16 cellular contexts compared by ENCODE assay signal in genomic region chr7:24800073-24800472, GRCh38. TPM values are rescaled to one million over a fixed set of nuclear protein-coding genes. Genes with fewer than 3 reads are reported as not detected.
DNase-seq lines count a peak whose midpoint lies in the region; ATAC-seq and TF ChIP-seq lines count a peak whose summit lies in the region.
"Had no signal": no experiment of that assay in that cellular context is flagged by ENCODE, and none has a peak within 500 bp of the region (broad histone marks: within the 10 kb centered on the region; RNA-seq: fewer than 3 reads in every experiment).

No MANE protein-coding gene starts in this region.

- H2AK5ac ChIP-seq in trophoblast cell (ENCODE audit: low read length), result no peak overlapping the region

- H3K27ac ChIP-seq in trophoblast cell (ENCODE audit: low read depth, low read length) (no peak overlapping the region), esophagus squamous epithelium (no peak overlapping the region)
- H3K27ac ChIP-seq: BLaER1 treated with 17β-estradiol and CSF1 and Interleukin-3, amounts not matched to agents 10 nM and 100 nM; C4-2B had no signal

- H3K14ac ChIP-seq in trophoblast cell (ENCODE audit: low read length), result no peak overlapping the region

- H3K27ac Mint-ChIP-seq in central memory CD8-positive, alpha-beta T cell (ENCODE audit: low read depth), result peak overlapping the region; percentile 57
- H3K27ac Mint-ChIP-seq: B cell; CD4-positive, alpha-beta T cell; CD8-positive, alpha-beta T cell had no signal

- H2AFZ ChIP-seq in trophoblast cell (ENCODE audit: insufficient read depth, low read length, poor library complexity), result no peak overlapping the region

- H3K27me3 Mint-ChIP-seq in central memory CD8-positive, alpha-beta T cell, result no peaks in the 10 kb centered on the region
- H3K27me3 Mint-ChIP-seq: B cell; CD4-positive, alpha-beta T cell had no signal

- no peak overlapping the region for H3K4me2 ChIP-seq in trophoblast cell (ENCODE audit: low read length)
- H3K4me2 ChIP-seq: BLaER1 treated with 17β-estradiol and CSF1 and Interleukin-3, amounts not matched to agents 10 nM and 100 nM had no signal

- no peak for DNase-seq in central memory CD8-positive, alpha-beta T cell (ENCODE audit: low spot score in 2 of 2)
- DNase-seq in trophoblast cell, result peak; percentile 55 to 65
- DNase-seq in esophagus squamous epithelium (lab: John Stamatoyannopoulos, UW), result no peak
- no peak for DNase-seq in activated CD4-positive, alpha-beta T cell treated with anti-CD3 and anti-CD28 coated beads for 4 hours
- DNase-seq: 8988T; AML-193; Caco-2; Calu3; CD4-positive, alpha-beta T cell; CD8-positive, alpha-beta T cell; DMS79 treated with DMSO at 0.1 percent for 48 hours; GF-D8 had no signal

- H3K9ac ChIP-seq in trophoblast cell (ENCODE audit: low read length), result no peak overlapping the region
- H3K9ac ChIP-seq: BLaER1 treated with 17β-estradiol and CSF1 and Interleukin-3, amounts not matched to agents 10 nM and 100 nM had no signal

- H3K27me3 ChIP-seq in trophoblast cell (ENCODE audit: insufficient read depth, low read length) (no peaks in the 10 kb centered on the region), esophagus squamous epithelium (no peaks in the 10 kb centered on the region)
- H3K27me3 ChIP-seq: BLaER1 treated with 17β-estradiol and CSF1 and Interleukin-3, amounts not matched to agents 10 nM and 100 nM had no signal

- peaks cover 59% of the 10 kb centered on the region for H3K36me3 Mint-ChIP-seq in central memory CD8-positive, alpha-beta T cell (ENCODE audit: insufficient read depth)

- H3K4me1 ChIP-seq in trophoblast cell (ENCODE audit: control insufficient read depth in 1 of 2, insufficient read depth in 2 of 2, low read length in 2 of 2) (no peaks in the 10 kb centered on the region), esophagus squamous epithelium (no peaks in the 10 kb centered on the region)

- peaks cover 7% of the 10 kb centered on the region for H3K4me1 Mint-ChIP-seq in central memory CD8-positive, alpha-beta T cell
- H3K4me1 Mint-ChIP-seq: B cell had no signal

- intact Hi-C loops in esophagus squamous epithelium (cut with DNase I), result no loop called here

- no peaks in the 10 kb centered on the region for H3K79me2 ChIP-seq in trophoblast cell (ENCODE audit: control insufficient read depth, insufficient read depth, low read length, poor library complexity)

- no peak overlapping the region for H3K4ac ChIP-seq in trophoblast cell (ENCODE audit: low read depth, low read length)

- no peak overlapping the region for H3K18ac ChIP-seq in trophoblast cell (ENCODE audit: low read length)

- H3K36me3 ChIP-seq in trophoblast cell (ENCODE audit: control insufficient read depth in 1 of 2, insufficient read depth in 2 of 2, low read length in 2 of 2) (peaks cover 0 to 4% of the 10 kb centered on the region in 2 experiments), esophagus squamous epithelium (peaks cover 0 to 56% (median 0%) of the 10 kb centered on the region in 3 donors)

- no peaks in the 10 kb centered on the region for H3K9me3 ChIP-seq in trophoblast cell (ENCODE audit: insufficient read depth, low read depth, low read length)
- no peaks in the 10 kb centered on the region for H3K9me3 ChIP-seq in esophagus squamous epithelium
- H3K9me3 ChIP-seq: Caco-2 had no signal

- no peak for TF ChIP-seq POLR2A in esophagus squamous epithelium (IDR thresholded peaks at IDR 0.05)

- H3K23ac ChIP-seq in trophoblast cell (ENCODE audit: low read length), result no peak overlapping the region

- H2BK120ac ChIP-seq in trophoblast cell (ENCODE audit: insufficient read depth, low read length, poor library complexity), result no peak overlapping the region

- H4K91ac ChIP-seq in trophoblast cell (ENCODE audit: low read depth, low read length), result no peak overlapping the region

- H3K4me3 Mint-ChIP-seq in central memory CD8-positive, alpha-beta T cell, result no peak overlapping the region
- H3K4me3 Mint-ChIP-seq: B cell; CD4-positive, alpha-beta T cell; CD8-positive, alpha-beta T cell had no signal

- H3K4me3 ChIP-seq in trophoblast cell (ENCODE audit: low read depth, low read length) (no peak overlapping the region), esophagus squamous epithelium (no peak overlapping the region)
- H3K4me3 ChIP-seq: BLaER1 treated with 17β-estradiol and CSF1 and Interleukin-3, amounts not matched to agents 10 nM and 100 nM had no signal

- H2BK12ac ChIP-seq in trophoblast cell (ENCODE audit: low read length), result no peak overlapping the region

- H3K9me3 Mint-ChIP-seq in central memory CD8-positive, alpha-beta T cell, result no peaks in the 10 kb centered on the region
- H3K9me3 Mint-ChIP-seq: CD4-positive, alpha-beta T cell; CD8-positive, alpha-beta T cell had no signal

- no peak overlapping the region for H4K8ac ChIP-seq in trophoblast cell (ENCODE audit: low read depth, low read length)

- no peak overlapping the region for H4K12ac ChIP-seq in trophoblast cell (ENCODE audit: low read depth, low read length)

- no peaks in the 10 kb centered on the region for H3K79me1 ChIP-seq in trophoblast cell (ENCODE audit: low read length)

- no CpG with 5 or more reads among the region's 6 CpGs for WGBS in trophoblast cell (ENCODE audit: extremely low coverage, insufficient coverage, insufficient read length)
- WGBS in esophagus squamous epithelium, 2 donors, result 87 to 98% methylated on average over 6 of the region's 6 CpGs

- H2BK5ac ChIP-seq in trophoblast cell (ENCODE audit: low read depth, low read length, poor library complexity), result no peak overlapping the region

- TF ChIP-seq CTCF in esophagus squamous epithelium (IDR thresholded peaks at IDR 0.05), result no peak

- no peak for ATAC-seq in central memory CD8-positive, alpha-beta T cell (replicated peaks; ENCODE audit: extremely low read depth, poor library complexity, severe bottlenecking)
- ATAC-seq in GM21381 (IDR thresholded peaks at IDR 0.05; ENCODE audit: unreplicated experiment), result no peak
- ATAC-seq: CD8-positive, alpha-beta T cell had no signal

RNA-seq across cellular contexts. Expression of gene GSDME, which starts 42.8 kb away (rescaled TPM):
- 22.7 and 23.9 TPM in 2 replicates for polyA plus RNA-seq in trophoblast cell (2013)
- 10 to 100 TPM in 2 of 4 donors, 1 to 10 TPM in 1, under 1 TPM in 1; 0.87 to 16.3 (median 10.4) TPM for total RNA-seq in esophagus squamous epithelium
- total RNA-seq: CD8-positive, alpha-beta T cell had no signal

Comparison
In these comparisons a context has a peak if more than half of its experiments do, and no peak if none do; other contexts are left out.
1. DNase-seq: peak in trophoblast cell (2 of 2); none in central memory CD8-positive, alpha-beta T cell (0 of 2), esophagus squamous epithelium (single experiment) and activated CD4-positive, alpha-beta T cell treated with anti-CD3 and anti-CD28 coated beads for 4 hours (0 of 2).